In the genomic region with DNA sequence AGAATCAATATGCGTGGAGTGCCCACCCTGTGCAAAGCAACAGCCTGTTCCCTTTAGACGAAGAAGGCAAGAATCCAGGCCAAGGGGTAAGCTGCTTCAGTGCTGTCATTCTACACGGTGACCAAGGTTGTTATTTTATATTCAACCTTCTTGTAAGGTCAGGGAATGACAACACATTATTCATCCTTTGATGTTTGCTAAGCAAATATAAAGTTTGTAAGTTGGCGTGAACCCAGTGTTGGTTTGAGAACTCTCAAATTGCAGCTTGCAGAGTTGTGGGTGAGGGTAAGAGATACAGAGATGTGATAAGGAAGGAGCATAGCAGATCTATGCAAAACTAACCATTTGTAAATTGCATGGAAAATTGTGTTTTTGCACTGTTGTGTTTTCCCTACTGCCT, we compare ENCODE assay signal across 14 cellular contexts.
DNase-seq lines count a peak whose midpoint lies in the region; ATAC-seq and TF ChIP-seq lines count a peak whose summit lies in the region.
"Had no signal": no experiment of that assay in that cellular context is flagged by ENCODE, and none has a peak within 500 bp of the region (broad histone marks: within the 10 kb centered on the region; RNA-seq: fewer than 3 reads in every experiment).

No MANE protein-coding gene starts in this region.

- TF ChIP-seq CTCF in Loucy (conservative IDR thresholded peaks at IDR 0.05; ENCODE audit: low read length) (no peak), body of pancreas (IDR thresholded peaks at IDR 0.05) (no peak)

- peak overlapping the region in 7 of 9 donors; percentile 5 to 80 (median 38) for H3K27ac Mint-ChIP-seq in naive thymus-derived CD4-positive, alpha-beta T cell
- H3K27ac Mint-ChIP-seq: dendritic cell treated with granulocyte-macrophage colony-stimulating factor and Interleukin-4, amounts not matched to agents 40 ng/mL and 50 ng/mL, for 4 days had no signal

- peaks cover 14 to 60% (median 37%) of the 10 kb centered on the region in 7 donors for H3K4me1 Mint-ChIP-seq in naive thymus-derived CD4-positive, alpha-beta T cell

- peak overlapping the region; percentile 47 for H3K4me2 ChIP-seq in Loucy (ENCODE audit: low read depth, low read length, poor library complexity, severe bottlenecking)

- H3K4me3 Mint-ChIP-seq in naive thymus-derived CD4-positive, alpha-beta T cell = peak overlapping the region in 6 of 10 donors; percentile 7 to 66 (median 40)
- H3K4me3 Mint-ChIP-seq: dendritic cell treated with granulocyte-macrophage colony-stimulating factor and Interleukin-4, amounts not matched to agents 40 ng/mL and 50 ng/mL, for 4 days; stimulated activated naive CD8-positive, alpha-beta T cell treated with anti-CD3 and anti-CD28 coated beads, Interleukin-15, Interleukin-2, amounts not matched to agents 100 ng/mL and 50 ng/mL, for 24 hours had no signal

- CTCF ChIA-PET in naive thymus-derived CD4-positive, alpha-beta T cell (lab: Charles Lee) = no interaction called here

- H3K27me3 Mint-ChIP-seq in naive thymus-derived CD4-positive, alpha-beta T cell = peaks cover 0 to 2% (median 0%) of the 10 kb centered on the region in 5 donors
- H3K27me3 Mint-ChIP-seq: stimulated activated naive CD8-positive, alpha-beta T cell treated with anti-CD3 and anti-CD28 coated beads, Interleukin-15, Interleukin-2, amounts not matched to agents 100 ng/mL and 50 ng/mL, for 24 hours had no signal

- H3K9me3 ChIP-seq in Loucy (ENCODE audit: insufficient read depth, low read depth, low read length) (no peaks in the 10 kb centered on the region), body of pancreas (no peaks in the 10 kb centered on the region)
- H3K9me3 ChIP-seq in naive thymus-derived CD4-positive, alpha-beta T cell (ENCODE audit: control insufficient read depth in 2 of 3, low read length in 3 of 3) = no peaks in the 10 kb centered on the region

- TF ChIP-seq POLR2A in body of pancreas (IDR thresholded peaks at IDR 0.05) = no peak

- H3F3A ChIP-seq in Loucy (ENCODE audit: low read depth) = no peaks in the 10 kb centered on the region

- peak; percentile 77 for ATAC-seq in body of pancreas
- ATAC-seq in naive thymus-derived CD4-positive, alpha-beta T cell = no peak
- no peak for ATAC-seq in GM19455 (IDR thresholded peaks at IDR 0.05; ENCODE audit: unreplicated experiment)
- ATAC-seq in GM18867 (IDR thresholded peaks at IDR 0.05; ENCODE audit: unreplicated experiment) = no peak
- ATAC-seq in GM21381 (IDR thresholded peaks at IDR 0.05; ENCODE audit: unreplicated experiment) = no peak
- ATAC-seq: HCT116 had no signal

- H2AFZ ChIP-seq in Loucy (ENCODE audit: low read length) = no peak overlapping the region

- H4K20me1 ChIP-seq in Loucy (ENCODE audit: insufficient read depth, low read length, poor library complexity, severe bottlenecking) = no peaks in the 10 kb centered on the region

- no peaks in the 10 kb centered on the region for H3K79me2 ChIP-seq in Loucy (ENCODE audit: insufficient read depth, low read length)

- H3K9me2 ChIP-seq in Loucy (replicated peaks; ENCODE audit: low read depth, low read length) = no peaks in the 10 kb centered on the region

- H3K36me3 ChIP-seq in Loucy (ENCODE audit: insufficient read depth, low read length) (no peaks in the 10 kb centered on the region), body of pancreas (replicated peaks in 1 of 2; ENCODE audit: insufficient read depth in 1 of 2, low read depth in 2 of 2) (no peaks in the 10 kb centered on the region)
- H3K36me3 ChIP-seq in naive thymus-derived CD4-positive, alpha-beta T cell (ENCODE audit: control insufficient read depth in 2 of 3, insufficient read depth in 3 of 3, low read length in 3 of 3) = no peaks in the 10 kb centered on the region

- H3K9ac ChIP-seq in Loucy (ENCODE audit: low read depth, low read length, poor library complexity, severe bottlenecking) = no peak overlapping the region

- H3K36me3 Mint-ChIP-seq in naive thymus-derived CD4-positive, alpha-beta T cell = peaks cover 0 to 6% (median 0%) of the 10 kb centered on the region in 5 donors

- DNase-seq in DMS53 (lab: John Stamatoyannopoulos, UW) (peak; percentile 67), body of pancreas (peak; percentile 32 to 44 (median 36))
- DNase-seq in naive thymus-derived CD4-positive, alpha-beta T cell = peak in 1 of 9 donors; percentile 11
- DNase-seq: Karpas-422, left ventricle myocardium superior, NCI-H187 had no signal

- peak overlapping the region in 3 of 4 donors; percentile 47 to 65 (median 53) for H3K27ac ChIP-seq in body of pancreas
- H3K27ac ChIP-seq in naive thymus-derived CD4-positive, alpha-beta T cell (ENCODE audit: low read depth, low read length) = no peak overlapping the region
- H3K27ac ChIP-seq: skin epidermis had no signal

- POLR2A ChIA-PET in naive thymus-derived CD4-positive, alpha-beta T cell (lab: Charles Lee) = interaction anchor here (0.6 to 1.2 kb wide), 5 partner anchors 11 to 57 kb away, joined by 3 to 4 read pairs (median 3); no protein-coding TSS in a partner anchor

- H3K4me1 ChIP-seq in Loucy (ENCODE audit: insufficient read depth, low read length, poor library complexity, severe bottlenecking) = peaks cover 19% of the 10 kb centered on the region
- H3K4me1 ChIP-seq in body of pancreas = peaks cover 51% of the 10 kb centered on the region
- H3K4me1 ChIP-seq in naive thymus-derived CD4-positive, alpha-beta T cell (ENCODE audit: control insufficient read depth in 2 of 2, insufficient read depth in 2 of 2, low read length in 2 of 2) = peaks cover 23% of the 10 kb centered on the region in 2 donors

- intact Hi-C loops in body of pancreas (cut with DNase I) = no loop called here
- intact Hi-C loops in naive thymus-derived CD4-positive, alpha-beta T cell (cut with micrococcal nuclease) = loop anchor here (2.0 kb wide), 1 partner anchor 45 kb away; no protein-coding TSS in a partner anchor

- peaks cover 0 to 14% (median 0%) of the 10 kb centered on the region in 11 donors for H3K9me3 Mint-ChIP-seq in naive thymus-derived CD4-positive, alpha-beta T cell

- peak overlapping the region; percentile 6 for H3K4me3 ChIP-seq in Loucy (ENCODE audit: low read length, poor library complexity, severe bottlenecking)
- no peak overlapping the region for H3K4me3 ChIP-seq in body of pancreas
- H3K4me3 ChIP-seq in naive thymus-derived CD4-positive, alpha-beta T cell (ENCODE audit: low read length) = no peak overlapping the region
- H3K4me3 ChIP-seq: skin epidermis had no signal

- WGBS in body of pancreas, 2 donors = 13 to 17% methylated on average over 4 of the region's 4 CpGs

- H3K27me3 ChIP-seq in Loucy (ENCODE audit: insufficient read depth, low read length, poor library complexity, severe bottlenecking) = no peaks in the 10 kb centered on the region
- H3K27me3 ChIP-seq in body of pancreas = no peaks in the 10 kb centered on the region
- no peaks in the 10 kb centered on the region for H3K27me3 ChIP-seq in naive thymus-derived CD4-positive, alpha-beta T cell (ENCODE audit: control insufficient read depth in 2 of 2, insufficient read depth in 2 of 2, low read length in 2 of 2)
